In the genomic region with DNA sequence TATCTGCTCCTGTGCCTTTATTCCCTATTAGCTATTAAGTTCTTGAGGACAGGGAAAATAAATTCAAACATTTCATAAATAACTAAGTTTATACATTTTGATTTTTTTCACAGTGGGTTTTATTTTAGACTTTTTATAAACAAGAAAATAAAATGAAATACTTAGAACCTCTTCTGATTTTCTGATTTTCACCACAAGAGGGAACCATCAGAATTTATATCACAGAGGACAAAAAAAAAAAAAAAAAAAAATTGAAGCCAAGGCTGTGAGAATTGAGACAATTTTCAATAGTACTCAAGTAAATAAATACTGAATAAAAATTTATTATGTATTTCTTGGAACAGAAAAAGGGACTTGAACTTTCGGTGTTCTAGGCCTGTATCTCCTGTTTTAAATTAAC, we compare ENCODE assay signal across 1 cellular context.
TF ChIP-seq lines count a peak whose summit lies in the region.

No MANE protein-coding gene starts in this region.

TF ChIP-seq in IMR-90, 13 proteins besides CTCF, POLR2A, EP300 and RAD21:
- no peak for TF ChIP-seq RFX5 (IDR thresholded peaks at IDR 0.05; ENCODE audit: low read depth, low read length)
- no peak for TF ChIP-seq NFE2L2 (IDR thresholded peaks at IDR 0.05; ENCODE audit: low read depth, low read length)
- no peak for TF ChIP-seq MXI1 (IDR thresholded peaks at IDR 0.05; ENCODE audit: borderline replicate concordance, low read depth, low read length)
- TF ChIP-seq, protein P1, sequence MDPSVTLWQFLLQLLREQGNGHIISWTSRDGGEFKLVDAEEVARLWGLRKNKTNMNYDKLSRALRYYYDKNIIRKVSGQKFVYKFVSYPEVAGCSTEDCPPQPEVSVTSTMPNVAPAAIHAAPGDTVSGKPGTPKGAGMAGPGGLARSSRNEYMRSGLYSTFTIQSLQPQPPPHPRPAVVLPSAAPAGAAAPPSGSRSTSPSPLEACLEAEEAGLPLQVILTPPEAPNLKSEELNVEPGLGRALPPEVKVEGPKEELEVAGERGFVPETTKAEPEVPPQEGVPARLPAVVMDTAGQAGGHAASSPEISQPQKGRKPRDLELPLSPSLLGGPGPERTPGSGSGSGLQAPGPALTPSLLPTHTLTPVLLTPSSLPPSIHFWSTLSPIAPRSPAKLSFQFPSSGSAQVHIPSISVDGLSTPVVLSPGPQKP (IDR thresholded peaks at IDR 0.05; ENCODE audit: borderline replicate concordance, low read depth, low read length): no peak
- no peak for TF ChIP-seq MAZ (IDR thresholded peaks at IDR 0.05; ENCODE audit: borderline replicate concordance, low read depth, low read length)
- no peak for TF ChIP-seq MAFK (IDR thresholded peaks at IDR 0.05; ENCODE audit: low read depth, low read length)
- no peak for TF ChIP-seq CHD1 (IDR thresholded peaks at IDR 0.05; ENCODE audit: low read depth, low read length)
- no peak for TF ChIP-seq CEBPB (IDR thresholded peaks at IDR 0.05; ENCODE audit: low read depth, low read length)
- no peak for TF ChIP-seq RCOR1 (IDR thresholded peaks at IDR 0.05; ENCODE audit: insufficient replicate concordance, low read length)
- no peak for TF ChIP-seq FOS (IDR thresholded peaks at IDR 0.05; ENCODE audit: low read depth, low read length)
- TF ChIP-seq BHLHE40 (IDR thresholded peaks at IDR 0.05; ENCODE audit: low read depth, low read length): no peak
